20 cellular contexts compared by ENCODE assay signal in genomic region chr2:148130571-148130970, GRCh38.
DNase-seq lines count a peak whose midpoint lies in the region; ATAC-seq and TF ChIP-seq lines count a peak whose summit lies in the region.
"Had no signal": no experiment of that assay in that cellular context is flagged by ENCODE, and none has a peak within 500 bp of the region (broad histone marks: within the 10 kb centered on the region; RNA-seq: fewer than 3 reads in every experiment).

No MANE protein-coding gene starts in this region.

- H3K9me3 Mint-ChIP-seq in HFFc6 = no peaks in the 10 kb centered on the region
- H3K9me3 Mint-ChIP-seq: T-helper 1 cell treated with Interleukin-12 subunit alpha and Interleukin-12 subunit beta and Interleukin-4 antibody, amounts not matched to agents 30 μg/mL and 1 μg/mL, for 36 hours had no signal

- H3K14ac ChIP-seq in neuronal stem cell (ENCODE audit: low read length) = no peak overlapping the region

- ATAC-seq in GM18867 (IDR thresholded peaks at IDR 0.05; ENCODE audit: unreplicated experiment) = no peak
- ATAC-seq: heart right ventricle, lower lobe of right lung had no signal

- no peak overlapping the region for H3K27ac Mint-ChIP-seq in HFFc6
- H3K27ac Mint-ChIP-seq: T-helper 1 cell treated with Interleukin-12 subunit alpha and Interleukin-12 subunit beta and Interleukin-4 antibody, amounts not matched to agents 30 μg/mL and 1 μg/mL, for 36 hours had no signal

- peaks cover 7% of the 10 kb centered on the region; the same call in 1 of the 2 replicates for H3K36me3 Mint-ChIP-seq in HFFc6 (ENCODE audit: low read depth)

- H3K4me3 ChIP-seq in mammary epithelial cell (replicated peaks in 1 of 3; ENCODE audit: insufficient read depth in 1 of 3, low read depth in 2 of 3, low read length in 3 of 3) = no peak overlapping the region
- no peak overlapping the region for H3K4me3 ChIP-seq in kidney epithelial cell (ENCODE audit: low read depth, low read length)
- H3K4me3 ChIP-seq in stomach = no peak overlapping the region
- no peak overlapping the region for H3K4me3 ChIP-seq in esophagus squamous epithelium
- H3K4me3 ChIP-seq in neuronal stem cell (ENCODE audit: low read length in 2 of 2) = no peak overlapping the region
- H3K4me3 ChIP-seq: heart right ventricle, lower lobe of right lung, Peyer's patch, thoracic aorta had no signal

- no peak overlapping the region for H2BK15ac ChIP-seq in neuronal stem cell (ENCODE audit: low read length)

- no peak for TF ChIP-seq EP300 in stomach (IDR thresholded peaks at IDR 0.05)

- H2BK120ac ChIP-seq in neuronal stem cell (ENCODE audit: low read depth, low read length) = no peak overlapping the region

- intact Hi-C loops in mammary epithelial cell (cut with micrococcal nuclease) (no loop called here), stomach (cut with DNase I; ENCODE audit: low total_unique reads) (no loop called here), esophagus squamous epithelium (cut with DNase I) (no loop called here)

- no peaks in the 10 kb centered on the region for H3K79me2 ChIP-seq in mammary epithelial cell (ENCODE audit: insufficient read depth, low read length)

- H2AK5ac ChIP-seq in neuronal stem cell (ENCODE audit: low read depth, low read length) = no peak overlapping the region

- no peak overlapping the region for H3K4me2 ChIP-seq in mammary epithelial cell (ENCODE audit: insufficient read depth, low read depth, low read length)
- no peak overlapping the region for H3K4me2 ChIP-seq in neuronal stem cell (ENCODE audit: insufficient read depth, low read length, poor library complexity, severe bottlenecking)

- no peak overlapping the region for H2AFZ ChIP-seq in mammary epithelial cell (ENCODE audit: low read depth, low read length)
- H2AFZ ChIP-seq in neuronal stem cell (ENCODE audit: low read length) = no peak overlapping the region

- dilution Hi-C loops in mammary epithelial cell (cut with HindIII; ENCODE audit: low sequenced_read_pairs) = no loop called here

- H4K20me1 ChIP-seq in mammary epithelial cell (ENCODE audit: insufficient read depth, low read length) = no peaks in the 10 kb centered on the region

- H3K27me3 ChIP-seq in mammary epithelial cell (ENCODE audit: insufficient read depth, low read length) (no peaks in the 10 kb centered on the region), kidney epithelial cell (ENCODE audit: control insufficient read depth, insufficient read depth, low read length) (no peaks in the 10 kb centered on the region), stomach (no peaks in the 10 kb centered on the region), esophagus squamous epithelium (no peaks in the 10 kb centered on the region), neuronal stem cell (ENCODE audit: control insufficient read depth in 3 of 3, insufficient read depth in 3 of 3, low read depth in 1 of 3, low read length in 3 of 3) (no peaks in the 10 kb centered on the region)
- H3K27me3 ChIP-seq: heart right ventricle, neutrophil, Peyer's patch had no signal

- H3K9ac ChIP-seq in mammary epithelial cell (ENCODE audit: insufficient read depth, low read length) (no peak overlapping the region), neuronal stem cell (ENCODE audit: low read depth, low read length, poor library complexity) (no peak overlapping the region)

- H3K36me3 ChIP-seq in mammary epithelial cell (ENCODE audit: insufficient read depth, low read length) = no peaks in the 10 kb centered on the region
- H3K36me3 ChIP-seq in kidney epithelial cell (ENCODE audit: control insufficient read depth, insufficient read depth, low read length) = no peaks in the 10 kb centered on the region
- H3K36me3 ChIP-seq in stomach = no peaks in the 10 kb centered on the region
- no peaks in the 10 kb centered on the region for H3K36me3 ChIP-seq in esophagus squamous epithelium
- no peaks in the 10 kb centered on the region for H3K36me3 ChIP-seq in neuronal stem cell (replicated peaks in 1 of 2; ENCODE audit: control insufficient read depth in 2 of 2, insufficient read depth in 2 of 2, low read length in 2 of 2)
- H3K36me3 ChIP-seq: heart right ventricle, lower lobe of right lung, neutrophil, Peyer's patch, thoracic aorta had no signal

- H4K91ac ChIP-seq in neuronal stem cell (ENCODE audit: low read depth, low read length, poor library complexity) = no peak overlapping the region

- peaks cover 5% of the 10 kb centered on the region for H3K4me1 ChIP-seq in mammary epithelial cell (ENCODE audit: insufficient read depth, low read length)
- H3K4me1 ChIP-seq in stomach = peaks cover 0 to 7% (median 0%) of the 10 kb centered on the region in 4 donors
- H3K4me1 ChIP-seq in esophagus squamous epithelium = no peaks in the 10 kb centered on the region
- H3K4me1 ChIP-seq in neuronal stem cell (ENCODE audit: control insufficient read depth in 2 of 2, insufficient read depth in 1 of 2, low read depth in 1 of 2, low read length in 2 of 2) = no peaks in the 10 kb centered on the region
- H3K4me1 ChIP-seq: lower lobe of right lung, Peyer's patch had no signal

- no peak overlapping the region for H2BK5ac ChIP-seq in neuronal stem cell (ENCODE audit: low read length)

- no peaks in the 10 kb centered on the region for H3K79me1 ChIP-seq in neuronal stem cell (ENCODE audit: low read depth, low read length)

- H4K8ac ChIP-seq in neuronal stem cell (ENCODE audit: low read depth, low read length) = no peak overlapping the region

- CTCF ChIA-PET in mammary epithelial cell (lab: Charles Lee; ENCODE audit: low non-redundant PET) = no interaction called here

- DNase-seq in A172 (ENCODE audit: low spot score) (peak; percentile 10), HFFc6 (peak; percentile 20), mammary epithelial cell (peak; percentile 39), kidney epithelial cell (ENCODE audit: low read depth) (peak; percentile 90), stomach (no peak), esophagus squamous epithelium (lab: John Stamatoyannopoulos, UW) (no peak), neuronal stem cell (ENCODE audit: low spot score) (no peak)
- DNase-seq: 8988T; activated CD4-positive, alpha-beta T cell treated with anti-CD3 and anti-CD28 coated beads, Interleukin-2, amount 50 U/mL, for 1 hour; amniotic stem cell; effector memory CD4-positive, alpha-beta T cell; heart right ventricle; lower lobe of right lung; NCI-H1694 treated with DMSO at 0.1 percent for 48 hours; NCI-H526; Peyer's patch had no signal

- 65% methylated on average over 3 of the region's 3 CpGs for WGBS in mammary epithelial cell (ENCODE audit: low coverage, missing lambda C conversion rate)
- WGBS in stomach, 5 donors = 55 to 66% (median 57%) methylated on average over 3 of the region's 3 CpGs
- WGBS in esophagus squamous epithelium, 2 donors = 46 to 64% methylated on average over 3 of the region's 3 CpGs
- WGBS in neuronal stem cell (ENCODE audit: extremely low coverage in 2 of 2, insufficient read length in 2 of 2, insufficient replicate concordance in 1 of 2), 2 donors = no CpG with 5 or more reads among the region's 3 CpGs

- H2BK12ac ChIP-seq in neuronal stem cell (ENCODE audit: low read length) = no peak overlapping the region

- H3K4me3 Mint-ChIP-seq in HFFc6 = no peak overlapping the region
- H3K4me3 Mint-ChIP-seq: T-helper 1 cell treated with Interleukin-12 subunit alpha and Interleukin-12 subunit beta and Interleukin-4 antibody, amounts not matched to agents 30 μg/mL and 1 μg/mL, for 36 hours had no signal

- no peaks in the 10 kb centered on the region for H3K27me3 Mint-ChIP-seq in HFFc6 (ENCODE audit: insufficient read depth)

- no peak overlapping the region for H3K18ac ChIP-seq in neuronal stem cell (ENCODE audit: low read length)

- no peak overlapping the region for H3K23ac ChIP-seq in neuronal stem cell (ENCODE audit: low read depth, low read length, poor library complexity)

- H3K9me3 ChIP-seq in mammary epithelial cell (replicated peaks; ENCODE audit: insufficient read depth, low read length) (no peaks in the 10 kb centered on the region), stomach (no peaks in the 10 kb centered on the region), esophagus squamous epithelium (no peaks in the 10 kb centered on the region), neuronal stem cell (replicated peaks in 1 of 2; ENCODE audit: control insufficient read depth in 2 of 2, insufficient read depth in 1 of 2, low read depth in 1 of 2, low read length in 2 of 2) (no peaks in the 10 kb centered on the region)
- H3K9me3 ChIP-seq: heart right ventricle, lower lobe of right lung, neutrophil, Peyer's patch, thoracic aorta had no signal

- H3K4ac ChIP-seq in neuronal stem cell (ENCODE audit: low read length) = no peak overlapping the region

- BruUV-seq in mammary epithelial cell (replicated peaks; lab: Mats Ljungman, UMichigan) = no TSS peak

- no peak for TF ChIP-seq POLR2A in stomach (IDR thresholded peaks at IDR 0.05)
- TF ChIP-seq POLR2A in esophagus squamous epithelium (IDR thresholded peaks at IDR 0.05) = no peak

- H3K4me1 Mint-ChIP-seq in HFFc6 (ENCODE audit: low read depth) = peaks cover 34% of the 10 kb centered on the region

- H3K27ac ChIP-seq in mammary epithelial cell (ENCODE audit: insufficient read depth, low read depth, low read length) = no peak overlapping the region
- H3K27ac ChIP-seq in stomach = no peak overlapping the region
- no peak overlapping the region for H3K27ac ChIP-seq in esophagus squamous epithelium
- no peak overlapping the region for H3K27ac ChIP-seq in neuronal stem cell (replicated peaks; ENCODE audit: low read length)
- H3K27ac ChIP-seq: heart right ventricle, lower lobe of right lung, neutrophil, Peyer's patch, thoracic aorta had no signal

- in situ Hi-C loops in mammary epithelial cell (cut with MboI; ENCODE audit: low sequenced_read_pairs in 2 of 2) = no loop called here

- TF ChIP-seq CTCF in HFFc6 (IDR thresholded peaks at IDR 0.05) = no peak
- TF ChIP-seq CTCF in mammary epithelial cell (conservative IDR thresholded peaks at IDR 0.05 in 1 of 2, IDR thresholded peaks at IDR 0.05 in 1 of 2; ENCODE audit: extremely low read depth in 1 of 2, insufficient read depth in 1 of 2, low read depth in 1 of 2, low read length in 2 of 2) = no peak
- TF ChIP-seq CTCF in kidney epithelial cell (IDR thresholded peaks at IDR 0.05; ENCODE audit: insufficient read depth, low read length, poor library complexity, severe bottlenecking) = no peak
- no peak for TF ChIP-seq CTCF in stomach (IDR thresholded peaks at IDR 0.05)
- TF ChIP-seq CTCF in esophagus squamous epithelium (IDR thresholded peaks at IDR 0.05) = no peak

Comparison
In these comparisons a context has a peak if more than half of its experiments do, and no peak if none do; other contexts are left out.
1. DNase-seq: peak in A172 (single experiment), HFFc6 (single experiment), mammary epithelial cell (single experiment) and kidney epithelial cell (single experiment); none in stomach (single experiment), esophagus squamous epithelium (single experiment) and neuronal stem cell (single experiment).